In the genomic region with DNA sequence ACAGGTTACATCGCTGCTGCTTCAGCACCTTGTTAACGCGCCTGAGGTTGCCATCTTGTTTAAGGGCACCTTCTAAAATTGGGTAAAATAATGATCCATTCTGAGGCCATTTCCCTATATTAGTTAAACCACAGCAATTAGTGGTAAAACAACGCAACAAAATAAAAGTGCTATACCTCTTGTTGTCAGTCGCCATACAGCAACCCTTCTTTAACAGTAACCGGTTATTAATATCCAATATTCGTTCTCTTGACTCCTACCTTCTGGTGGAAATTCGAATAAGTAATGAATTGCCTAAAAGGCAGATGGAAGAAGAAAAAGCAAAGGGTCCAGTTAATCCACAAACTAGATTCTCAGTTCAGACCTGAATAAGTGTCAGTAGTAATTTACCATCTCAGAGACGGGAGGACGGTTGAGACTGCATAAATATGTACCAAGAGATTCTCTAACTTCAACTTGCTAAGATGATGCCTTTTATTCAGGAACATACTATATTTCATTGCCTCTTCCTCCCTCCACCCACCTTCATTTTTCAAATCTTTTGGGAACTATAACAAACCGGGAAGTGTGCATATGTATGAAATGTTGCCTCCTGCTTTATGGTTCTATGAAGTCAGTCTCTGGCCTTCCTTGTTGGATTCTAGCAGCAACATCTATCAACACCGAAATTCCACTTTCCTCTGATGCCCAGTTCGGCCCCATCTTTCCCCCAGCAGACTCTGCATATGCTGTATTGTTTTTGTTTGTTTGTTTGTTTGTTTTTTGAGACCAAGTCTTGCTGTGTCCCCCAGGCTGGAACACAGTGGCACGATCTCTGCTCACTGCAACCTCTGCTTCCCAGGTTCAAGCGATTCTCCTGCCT, we compare ENCODE assay signal across 9 cellular contexts. TPM values are rescaled to one million over a fixed set of nuclear protein-coding genes. Genes with fewer than 3 reads are reported as not detected.
DNase-seq lines count a peak whose midpoint lies in the region; TF ChIP-seq lines count a peak whose summit lies in the region.
"Had no signal": no experiment of that assay in that cellular context is flagged by ENCODE, and none has a peak within 500 bp of the region (broad histone marks: within the 10 kb centered on the region; RNA-seq: fewer than 3 reads in every experiment).

No MANE protein-coding gene starts in this region.

- H3K27me3 ChIP-seq in adrenal gland = no peaks in the 10 kb centered on the region
- no peaks in the 10 kb centered on the region for H3K27me3 ChIP-seq in layer of hippocampus (ENCODE audit: control insufficient read depth, insufficient read depth, low read length)

- H3K27ac ChIP-seq in adrenal gland = peak overlapping the region; percentile 85 to 96 (median 93)
- H3K27ac ChIP-seq in layer of hippocampus (ENCODE audit: low read depth, low read length) = peak overlapping the region; percentile 98
- H3K27ac ChIP-seq in substantia nigra (ENCODE audit: low read depth, low read length, poor library complexity, severe bottlenecking) = peak overlapping the region; percentile 99

- peaks cover 0 to 30% of the 10 kb centered on the region in 2 donors for H3K36me3 ChIP-seq in adrenal gland (replicated peaks in 1 of 2)

- intact Hi-C loops in adrenal gland (cut with DNase I) = no loop called here

- H3K4me3 ChIP-seq in adrenal gland = peak overlapping the region in 3 of 4 donors; percentile 20 to 68 (median 59)

- H3K9me3 Mint-ChIP-seq in T-helper 2 cell treated with Interferon-gamma antibody and Interleukin-4, amounts not matched to agents 5 μg/mL and 100 μg/mL, for 36 hours = no peaks in the 10 kb centered on the region

- H3K27me3 Mint-ChIP-seq in T-helper 2 cell treated with Interferon-gamma antibody and Interleukin-4, amounts not matched to agents 5 μg/mL and 100 μg/mL, for 36 hours (ENCODE audit: low read depth) = no peaks in the 10 kb centered on the region

- peaks cover 25% of the 10 kb centered on the region for H3K4me1 Mint-ChIP-seq in T-helper 2 cell treated with Interferon-gamma antibody and Interleukin-4, amounts not matched to agents 5 μg/mL and 100 μg/mL, for 36 hours (ENCODE audit: low read depth)

- H3K4me3 Mint-ChIP-seq in T-helper 2 cell treated with Interferon-gamma antibody and Interleukin-4, amounts not matched to agents 5 μg/mL and 100 μg/mL, for 36 hours = peak overlapping the region; percentile 83

- no peak for TF ChIP-seq CTCF in adrenal gland (IDR thresholded peaks at IDR 0.05)

- H3K36me3 Mint-ChIP-seq in T-helper 2 cell treated with Interferon-gamma antibody and Interleukin-4, amounts not matched to agents 5 μg/mL and 100 μg/mL, for 36 hours (ENCODE audit: low read depth) = peaks cover 21% of the 10 kb centered on the region

- 67 to 71% (median 69%) methylated on average over 15 of the region's 15 CpGs for WGBS in adrenal gland, 4 donors

- no peak for DNase-seq in T-helper 2 cell treated with Interferon-gamma antibody and Interleukin-4, amounts not matched to agents 5 μg/mL and 100 μg/mL, for 36 hours (ENCODE audit: low spot score)
- DNase-seq in T-helper 2 cell (no peak), adrenal gland (no peak), substantia nigra (lab: John Stamatoyannopoulos, UW) (no peak), NCI-H1694 treated with DMSO at 0.1 percent for 48 hours (lab: John Stamatoyannopoulos, UW) (no peak), NCI-H1048 (lab: John Stamatoyannopoulos, UW) (no peak), NCI-H82 (lab: John Stamatoyannopoulos, UW) (no peak)
- DNase-seq: T1000 had no signal

- no peak for TF ChIP-seq POLR2A in adrenal gland (IDR thresholded peaks at IDR 0.05)

- peak overlapping the region; percentile 89 for H3K27ac Mint-ChIP-seq in T-helper 2 cell treated with Interferon-gamma antibody and Interleukin-4, amounts not matched to agents 5 μg/mL and 100 μg/mL, for 36 hours

- peaks cover 12 to 19% of the 10 kb centered on the region in 2 donors for H3K4me1 ChIP-seq in adrenal gland (replicated peaks in 1 of 2)

- no peaks in the 10 kb centered on the region for H3K9me3 ChIP-seq in adrenal gland (replicated peaks in 1 of 3)

RNA-seq across cellular contexts. Expression of a gene that starts 0.8 kb away (rescaled TPM):
- total RNA-seq in adrenal gland = 100 to 1,000 TPM; 114 to 251 (median 139) TPM
- polyA plus RNA-seq in adrenal gland = 100 to 1,000 TPM in 1 of 3 donors, 10 to 100 TPM in 2; 55.4 to 175 (median 75.4) TPM

RNA-seq across cellular contexts. Expression of a gene that starts 6.5 kb away (rescaled TPM):
- not detected for total RNA-seq in adrenal gland
- not detected for polyA plus RNA-seq in adrenal gland

RNA-seq across cellular contexts. Expression of a gene that starts 21.8 kb away (rescaled TPM):
- total RNA-seq in adrenal gland = 1 to 10 TPM; 1.9 to 5.7 (median 3.4) TPM
- 10 to 100 TPM in 2 of 3 donors, 1 to 10 TPM in 1; 1.5 to 29.3 (median 15.3) TPM for polyA plus RNA-seq in adrenal gland

RNA-seq across cellular contexts. Expression of a gene that starts 25.6 kb away (rescaled TPM):
- 10 to 100 TPM in 2 of 8 donors, 1 to 10 TPM in 6; 4.0 to 12.4 (median 7.7) TPM for total RNA-seq in adrenal gland
- polyA plus RNA-seq in adrenal gland = 10 to 100 TPM in 1 of 3 donors, 1 to 10 TPM in 2; 2.9 to 12.5 (median 7.5) TPM

RNA-seq across cellular contexts. Expression of a gene that starts 53.2 kb away (rescaled TPM):
- 10 to 100 TPM in 3 of 8 donors, 1 to 10 TPM in 5; 2.0 to 12.6 (median 7.3) TPM for total RNA-seq in adrenal gland
- 1 to 10 TPM; 1.4 to 3.6 (median 2.3) TPM for polyA plus RNA-seq in adrenal gland
